In genomic region chr1:50481142-50481736, GRCh38 we compare ENCODE assay signal across 26 cellular contexts. TPM values are rescaled to one million over a fixed set of nuclear protein-coding genes. Genes with fewer than 3 reads are reported as not detected.
"Had no signal": no experiment of that assay in that cellular context is flagged by ENCODE, and none has a peak within 500 bp of the region (broad histone marks: within the 10 kb centered on the region; RNA-seq: fewer than 3 reads in every experiment).

No MANE protein-coding gene starts in this region.

- H3K9me3 ChIP-seq: left ventricle myocardium inferior, ovary, right atrium auricular region, right lobe of liver, tibial nerve, uterus had no signal

- H3K4me3 ChIP-seq: left ventricle myocardium inferior, lung, ovary, right atrium auricular region, right lobe of liver, smooth muscle cell, tibial nerve, uterus had no signal

- DNase-seq: immature natural killer cell; kidney; left ventricle myocardium inferior; mesendoderm; naive thymus-derived CD4-positive, alpha-beta T cell; ovary; right lobe of liver; stimulated activated CD4-positive, alpha-beta T cell treated with anti-CD3 and anti-CD28 coated beads, Interleukin-1b, Interleukin-23, amount 100 ng/mL, for 48 hours; stimulated activated CD4-positive, alpha-beta T cell treated with anti-CD3 and anti-CD28 coated beads, Interleukin-2, amount 100 ng/mL, for 48 hours; stimulated activated CD4-positive, alpha-beta T cell treated with anti-CD3 and anti-CD28 coated beads, Interleukin-4, amount 100 ng/mL, for 4 hours; stimulated activated CD8-positive, alpha-beta memory T cell treated with anti-CD3 and anti-CD28 coated beads, Interleukin-4, amount 100 ng/mL, for 48 hours; stimulated activated naive CD4-positive, alpha-beta T cell treated with Interleukin-2 at 50 U/mL for 16 hours; stimulated activated naive CD8-positive, alpha-beta T cell treated with anti-CD3 and anti-CD28 coated beads, Interleukin-15, amount 100 ng/mL, for 72 hours; substantia nigra; uterus had no signal

- H3K4me1 ChIP-seq: left ventricle myocardium inferior, right atrium auricular region, right lobe of liver, tibial nerve, uterus had no signal

- H3K36me3 ChIP-seq: ovary, right atrium auricular region, uterus had no signal

- H3K27ac ChIP-seq: left ventricle myocardium inferior, ovary, right atrium auricular region, right lobe of liver, tibial nerve, uterus had no signal

- ATAC-seq: naive thymus-derived CD4-positive, alpha-beta T cell; natural killer cell treated with Interleukin-12 subunit alpha and Interleukin-12 subunit beta and Interleukin-15 and Interleukin-18, amount 100 ng/mL, for 72 hours; right lobe of liver; stimulated activated memory B cell treated with anti-CD40 and anti-IgM and Interleukin-4, amounts not matched to agents 10 μg/mL and 1 μg/mL and 100 μg/mL, for 72 hours; stimulated activated naive CD8-positive, alpha-beta T cell treated with anti-CD3 and anti-CD28 coated beads, Interleukin-15, amount 100 ng/mL, for 72 hours had no signal

RNA-seq across cellular contexts. Expression of gene DMRTA2, which starts 58.0 kb away (rescaled TPM):
- total RNA-seq: kidney; left ventricle myocardium inferior; mesothelial cell of epicardium; naive thymus-derived CD4-positive, alpha-beta T cell; omental fat pad; progenitor cell of endocrine pancreas; pulmonary artery endothelial cell; right atrium auricular region; right lobe of liver; tibial nerve; ureter; uterus had no signal
